Comparison of ENCODE assay signal across 1 cellular context in the genomic region with DNA sequence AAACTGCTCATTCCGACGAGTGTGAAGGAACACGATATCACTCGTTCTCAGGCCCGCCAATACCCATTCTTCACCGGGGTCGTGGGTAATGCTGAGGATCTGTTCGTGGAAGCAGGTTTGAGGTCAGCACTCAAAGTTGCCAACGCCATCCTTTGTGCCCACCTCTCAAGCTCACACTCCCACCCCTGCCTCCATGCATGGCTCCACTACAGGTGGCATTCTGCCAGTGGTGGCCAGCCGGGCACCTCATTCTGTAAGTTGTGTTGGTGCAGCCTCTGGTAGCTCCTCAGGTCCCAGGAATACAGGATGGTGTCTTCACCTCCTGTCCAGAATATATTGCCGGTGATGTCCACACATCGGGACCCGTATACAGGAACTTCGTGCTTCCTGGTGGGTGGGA.
TF ChIP-seq lines count a peak whose summit lies in the region.

No MANE protein-coding gene starts in this region.

TF ChIP-seq in K562, 482 proteins besides CTCF, POLR2A, EP300 and RAD21:
- TF ChIP-seq NR2F6 (CRISPR knock-in tag; IDR thresholded peaks at IDR 0.05), result no peak
- TF ChIP-seq IRF2 (CRISPR knock-in tag; IDR thresholded peaks at IDR 0.05), result no peak
